In the genomic region with DNA sequence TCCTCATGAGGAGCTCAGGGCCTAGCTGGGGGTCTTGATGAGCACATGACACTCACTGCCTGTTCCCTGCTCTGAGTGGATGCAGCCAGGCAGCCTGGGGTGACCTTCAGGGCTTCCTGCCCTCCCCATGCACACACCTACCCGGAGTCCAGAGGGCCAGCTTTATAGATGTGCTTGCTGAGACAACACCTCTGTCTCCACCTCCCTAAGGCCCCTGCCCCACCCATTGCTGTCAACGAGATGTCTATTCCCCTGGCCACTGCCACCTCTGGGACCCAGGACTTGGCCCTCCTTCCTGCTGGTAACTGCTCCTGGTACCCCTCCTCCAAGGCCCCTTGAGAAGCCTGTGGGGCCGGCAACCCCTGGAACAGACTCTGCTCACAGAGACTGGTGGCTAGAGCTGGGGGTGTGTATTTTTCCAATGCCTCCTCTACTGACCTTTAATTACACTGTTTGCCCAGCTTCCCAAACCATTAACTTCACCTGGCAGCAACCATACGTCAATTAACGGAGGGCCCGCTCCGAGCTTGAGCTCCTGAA, we compare ENCODE assay signal across 18 cellular contexts.
DNase-seq lines count a peak whose midpoint lies in the region; ATAC-seq and TF ChIP-seq lines count a peak whose summit lies in the region.
"Had no signal": no experiment of that assay in that cellular context is flagged by ENCODE, and none has a peak within 500 bp of the region (broad histone marks: within the 10 kb centered on the region; RNA-seq: fewer than 3 reads in every experiment).

No MANE protein-coding gene starts in this region.

- H3K27ac ChIP-seq in VCaP, result peak overlapping the region; percentile 51
- no peak overlapping the region for H3K27ac ChIP-seq in spleen
- no peak overlapping the region for H3K27ac ChIP-seq in gastroesophageal sphincter
- H3K27ac ChIP-seq: BLaER1, esophagus squamous epithelium, thyroid gland had no signal

- TF ChIP-seq CTCF in VCaP (conservative IDR thresholded peaks at IDR 0.05) (no peak), spleen (IDR thresholded peaks at IDR 0.05 in 8 of 11, conservative IDR thresholded peaks at IDR 0.05 in 3 of 11) (no peak), gastroesophageal sphincter (IDR thresholded peaks at IDR 0.05) (no peak)

- TF ChIP-seq EP300 in gastroesophageal sphincter (IDR thresholded peaks at IDR 0.05), result no peak

- H3K9me3 ChIP-seq in spleen (no peaks in the 10 kb centered on the region), gastroesophageal sphincter (no peaks in the 10 kb centered on the region)
- H3K9me3 ChIP-seq: BLaER1, esophagus squamous epithelium, thyroid gland had no signal

- peaks cover 0 to 67% (median 15%) of the 10 kb centered on the region in 6 donors for H3K36me3 ChIP-seq in spleen
- peaks cover 0 to 62% of the 10 kb centered on the region in 2 donors for H3K36me3 ChIP-seq in gastroesophageal sphincter
- H3K36me3 ChIP-seq: BLaER1, thyroid gland had no signal

- intact Hi-C loops in left colon (cut with DNase I, micrococcal nuclease), result no loop called here
- intact Hi-C loops in spleen (cut with DNase I; ENCODE audit: low total_unique reads), result no loop called here

- WGBS in spleen, 5 donors, result 82 to 94% (median 91%) methylated on average over 6 to 7 of the region's 7 CpGs
- WGBS in gastroesophageal sphincter (ENCODE audit: low coverage in 1 of 2), 2 donors, result 91 to 96% methylated on average over 4 to 5 of the region's 7 CpGs

- DNase-seq in DMS79 (lab: John Stamatoyannopoulos, UW) (peak; percentile 43), DMS79 treated with DMSO at 0.1 percent for 48 hours (lab: John Stamatoyannopoulos, UW) (no peak), left colon (peak; percentile 48 to 56), spleen (peak; percentile 71)
- DNase-seq: 8988T; activated CD4-positive, alpha-beta memory T cell treated with anti-CD3 and anti-CD28 coated beads for 36 hours; esophagus squamous epithelium; glutamatergic neuron; KBM-7; naive B cell; NCI-H2171 treated with DMSO at 0.1 percent for 48 hours; stimulated activated CD4-positive, alpha-beta T cell treated with anti-CD3 and anti-CD28 coated beads, Interleukin-12 subunit alpha, Interleukin-12 subunit beta, amount 100 ng/mL, for 4 hours; thyroid gland had no signal

- H3K4me1 ChIP-seq in spleen (peaks cover 0 to 24% (median 9%) of the 10 kb centered on the region in 6 donors), gastroesophageal sphincter (no peaks in the 10 kb centered on the region)
- H3K4me1 ChIP-seq: esophagus squamous epithelium, thyroid gland had no signal

- ATAC-seq in left colon, result peak; percentile 95
- ATAC-seq in gastroesophageal sphincter, result no peak
- no peak for ATAC-seq in GM21526 (IDR thresholded peaks at IDR 0.05; ENCODE audit: low FRiP score, unreplicated experiment)
- ATAC-seq in GM21423 (IDR thresholded peaks at IDR 0.05; ENCODE audit: unreplicated experiment), result no peak

- no peak for TF ChIP-seq POLR2A in spleen (IDR thresholded peaks at IDR 0.05)
- no peak for TF ChIP-seq POLR2A in gastroesophageal sphincter (IDR thresholded peaks at IDR 0.05)

- H3K4me3 ChIP-seq in spleen (no peak overlapping the region), gastroesophageal sphincter (no peak overlapping the region)
- H3K4me3 ChIP-seq: BLaER1, esophagus squamous epithelium, thyroid gland had no signal

- no peaks in the 10 kb centered on the region for H3K27me3 ChIP-seq in spleen (replicated peaks in 1 of 7)
- H3K27me3 ChIP-seq in gastroesophageal sphincter, result no peaks in the 10 kb centered on the region
- H3K27me3 ChIP-seq: BLaER1, esophagus squamous epithelium, thyroid gland had no signal
